ENCODE assay signal across 1 cellular context in genomic region chr10:8349610-8350249, GRCh38.
TF ChIP-seq lines count a peak whose summit lies in the region.

No MANE protein-coding gene starts in this region.

TF ChIP-seq in K562, 482 proteins besides CTCF, POLR2A, EP300 and RAD21:
- TF ChIP-seq ZNF668 (CRISPR knock-in tag; IDR thresholded peaks at IDR 0.05) (no peak), ZNF511 (CRISPR knock-in tag; IDR thresholded peaks at IDR 0.05) (no peak), BDP1 (IDR thresholded peaks at IDR 0.05; ENCODE audit: insufficient read depth, insufficient read length) (no peak), SOX6 (IDR thresholded peaks at IDR 0.05) (no peak), MEIS2 (IDR thresholded peaks at IDR 0.05; ENCODE audit: partially characterized antibody) (peak; percentile 17), CHD2 (IDR thresholded peaks at IDR 0.05; ENCODE audit: low read depth, low read length) (no peak), FOXM1 (IDR thresholded peaks at IDR 0.05; ENCODE audit: low read depth) (no peak), FOXM1 (CRISPR knock-in tag; IDR thresholded peaks at IDR 0.05; ENCODE audit: low read depth) (no peak)
